In genomic region chr2:217216316-217216715, GRCh38 we compare ENCODE assay signal across 20 cellular contexts.
"Had no signal": no experiment of that assay in that cellular context is flagged by ENCODE, and none has a peak within 500 bp of the region (broad histone marks: within the 10 kb centered on the region; RNA-seq: fewer than 3 reads in every experiment).

No MANE protein-coding gene starts in this region.

- ATAC-seq: HepG2, K562, Panc1 had no signal

- DNase-seq: MV-4-11, NCI-H1048, NCI-H1105, NCI-H1436 treated with DMSO at 0.1 percent for 48 hours, NCI-H1694, NCI-H187 treated with DMSO at 0.1 percent for 48 hours, NCI-H2029 treated with DMSO at 0.1 percent for 48 hours, NCI-H2107, NCI-H2227 treated with DMSO at 0.1 percent for 48 hours, NCI-H524, NCI-H526 treated with DMSO at 0.1 percent for 48 hours, NCI-H774, SHP77 had no signal

- H3K4me2 ChIP-seq: KMS-11 had no signal

- H3K27ac ChIP-seq: KMS-11, RWPE1 had no signal

- H3K27ac Mint-ChIP-seq: IgD-negative memory B cell; T-helper 1 cell treated with Interleukin-12 subunit alpha and Interleukin-12 subunit beta and Interleukin-4 antibody, amounts not matched to agents 30 μg/mL and 1 μg/mL, for 36 hours had no signal

- H3K9me3 Mint-ChIP-seq: T-helper 1 cell treated with Interleukin-12 subunit alpha and Interleukin-12 subunit beta and Interleukin-4 antibody, amounts not matched to agents 30 μg/mL and 1 μg/mL, for 36 hours had no signal

- H3K36me3 Mint-ChIP-seq: IgD-negative memory B cell had no signal

- H3K4me3 Mint-ChIP-seq: IgD-negative memory B cell; T-helper 1 cell treated with Interleukin-12 subunit alpha and Interleukin-12 subunit beta and Interleukin-4 antibody, amounts not matched to agents 30 μg/mL and 1 μg/mL, for 36 hours had no signal

- H3K4me1 Mint-ChIP-seq: IgD-negative memory B cell had no signal

- H3K4me3 ChIP-seq: K562 had no signal

- H3K9ac ChIP-seq: KMS-11 had no signal
